In the genomic region with DNA sequence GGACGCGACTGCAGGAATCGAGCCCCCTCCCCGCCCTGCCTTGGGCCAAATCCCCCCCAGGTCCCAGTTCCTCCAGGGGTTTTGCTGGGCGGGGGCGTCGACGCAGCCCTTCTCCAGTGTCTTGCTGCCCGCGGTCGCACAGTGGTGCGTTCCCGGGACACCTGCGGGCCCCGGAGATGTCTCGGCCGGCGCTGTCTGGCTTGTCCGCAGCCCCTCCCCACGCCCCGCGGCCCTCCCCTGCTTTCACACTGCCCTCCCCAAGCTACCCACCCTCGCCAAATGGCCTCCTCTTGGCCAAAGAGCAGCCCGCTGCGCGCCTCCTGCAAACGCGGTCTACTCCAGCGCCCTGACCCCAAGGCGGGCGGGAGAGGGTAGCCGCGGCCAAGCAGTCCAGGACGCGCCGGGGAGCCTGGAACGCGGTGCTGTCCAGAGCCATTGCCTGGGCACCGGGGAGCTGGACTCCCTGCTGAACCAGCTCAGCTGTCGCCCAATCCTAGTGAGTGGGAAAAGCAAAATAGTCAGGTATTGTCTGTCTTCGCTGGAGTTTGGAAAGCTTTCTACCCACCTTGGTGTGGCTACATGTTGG, we compare ENCODE assay signal across 10 cellular contexts. TPM values are rescaled to one million over a fixed set of nuclear protein-coding genes. Genes with fewer than 3 reads are reported as not detected.
DNase-seq lines count a peak whose midpoint lies in the region; ATAC-seq and TF ChIP-seq lines count a peak whose summit lies in the region.
"Had no signal": no experiment of that assay in that cellular context is flagged by ENCODE, and none has a peak within 500 bp of the region (broad histone marks: within the 10 kb centered on the region; RNA-seq: fewer than 3 reads in every experiment).

No MANE protein-coding gene starts in this region.

- peaks cover 0 to 48% (median 7%) of the 10 kb centered on the region in 4 donors for H3K4me1 ChIP-seq in tibial nerve

- no peak overlapping the region for H3K27ac Mint-ChIP-seq in chondrocyte (ENCODE audit: unreplicated experiment)
- no peak overlapping the region for H3K27ac Mint-ChIP-seq in memory B cell

- H3K27me3 ChIP-seq in tibial nerve: peaks cover 3 to 54% of the 10 kb centered on the region in 2 donors

- DNase-seq in DMS 273 (lab: John Stamatoyannopoulos, UW; ENCODE audit: unreplicated experiment) (peak; percentile 28), DMS 273 treated with DMSO at 0.1 percent for 48 hours (lab: John Stamatoyannopoulos, UW) (no peak), chondrocyte (ENCODE audit: low spot score) (no peak), memory B cell (ENCODE audit: low spot score in 2 of 2) (no peak), tibial nerve (ENCODE audit: low spot score in 2 of 2) (no peak), NCI-H187 (lab: John Stamatoyannopoulos, UW) (no peak), NCI-H510A treated with DMSO at 0.1 percent for 48 hours (lab: John Stamatoyannopoulos, UW) (no peak), SKM-1 (lab: John Stamatoyannopoulos, UW; ENCODE audit: unreplicated experiment) (no peak)

- H3K27ac ChIP-seq in tibial nerve: peak overlapping the region in 3 of 4 donors; percentile 22 to 88 (median 64)
- H3K27ac ChIP-seq: 22Rv1 had no signal

- H3K4me1 Mint-ChIP-seq in chondrocyte (ENCODE audit: low read depth) (peaks cover 20% of the 10 kb centered on the region), memory B cell (peaks cover 13% of the 10 kb centered on the region)

- no peak for ATAC-seq in memory B cell (ENCODE audit: low read depth)

- 1 to 2% methylated on average over 25 to 38 of the region's 41 CpGs for WGBS in tibial nerve, 2 donors

- H3K4me3 ChIP-seq in tibial nerve: peak overlapping the region; percentile 35 to 63 (median 42)
- H3K4me3 ChIP-seq: lung had no signal

- peak in 1 of 2 donors; percentile 11 for TF ChIP-seq EP300 in tibial nerve (IDR thresholded peaks at IDR 0.05)

- no peak for TF ChIP-seq POLR2A in tibial nerve (IDR thresholded peaks at IDR 0.05)

- H3K27me3 Mint-ChIP-seq in chondrocyte (ENCODE audit: low read depth) (peaks cover 47% of the 10 kb centered on the region), memory B cell (peaks cover 35% of the 10 kb centered on the region)

- no peaks in the 10 kb centered on the region for H3K36me3 ChIP-seq in tibial nerve

- no peak for TF ChIP-seq CTCF in chondrocyte (IDR thresholded peaks at IDR 0.05)
- no peak for TF ChIP-seq CTCF in tibial nerve (IDR thresholded peaks at IDR 0.05)

- H3K4me3 Mint-ChIP-seq in chondrocyte (ENCODE audit: unreplicated experiment): peak overlapping the region; percentile 38
- H3K4me3 Mint-ChIP-seq in memory B cell: peak overlapping the region; percentile 21

- H3K36me3 Mint-ChIP-seq in chondrocyte (ENCODE audit: low read depth): no peaks in the 10 kb centered on the region
- no peaks in the 10 kb centered on the region for H3K36me3 Mint-ChIP-seq in memory B cell

- H3K9me3 Mint-ChIP-seq in chondrocyte (ENCODE audit: low read depth): no peaks in the 10 kb centered on the region
- no peaks in the 10 kb centered on the region for H3K9me3 Mint-ChIP-seq in memory B cell

- no peaks in the 10 kb centered on the region for H3K9me3 ChIP-seq in tibial nerve

RNA-seq across cellular contexts. Expression of gene TMEM132B, which starts 1.1 kb away (rescaled TPM):
- 3.2 to 4.2 TPM (median 3.6 TPM) in 3 replicates for total RNA-seq in chondrocyte
- total RNA-seq in tibial nerve: 10 to 100 TPM; 17.8 to 38.0 (median 29.4) TPM
